15 cellular contexts compared by ENCODE assay signal in genomic region chr2:85501244-85501643, GRCh38. TPM values are rescaled to one million over a fixed set of nuclear protein-coding genes. Genes with fewer than 3 reads are reported as not detected.
A peak's percentile ranks its signal among the peaks of the same experiment; 100 is the strongest.
DNase-seq lines count a peak whose midpoint lies in the region; ATAC-seq and TF ChIP-seq lines count a peak whose summit lies in the region.
"Had no signal": no experiment of that assay in that cellular context is flagged by ENCODE, and none has a peak within 500 bp of the region (broad histone marks: within the 10 kb centered on the region; RNA-seq: fewer than 3 reads in every experiment).

No MANE protein-coding gene starts in this region.

- H4K20me1 ChIP-seq in SK-N-SH (ENCODE audit: insufficient read depth): no peaks in the 10 kb centered on the region

- no peaks in the 10 kb centered on the region for H3K9me3 ChIP-seq in SK-N-SH
- no peaks in the 10 kb centered on the region for H3K9me3 ChIP-seq in heart right ventricle
- no peaks in the 10 kb centered on the region for H3K9me3 ChIP-seq in upper lobe of left lung
- H3K9me3 ChIP-seq: tibial artery had no signal

- no peak overlapping the region for H3K27ac ChIP-seq in SK-N-SH (ENCODE audit: low read depth in 2 of 2, low read length in 1 of 2)
- peak overlapping the region in 9 of 10 donors; percentile 12 to 87 (median 72) for H3K27ac ChIP-seq in heart right ventricle
- peak overlapping the region in 3 of 4 donors; percentile 44 to 74 (median 58) for H3K27ac ChIP-seq in upper lobe of left lung
- H3K27ac ChIP-seq: tibial artery had no signal

- no peak for ATAC-seq in SK-N-SH treated with all-trans-retinoic acid at 6 μM for 48 hours
- ATAC-seq in heart right ventricle: peak in 5 of 8 donors; percentile 13 to 25 (median 23)
- ATAC-seq in upper lobe of left lung (ENCODE audit: low FRiP score in 2 of 2): peak in 1 of 2 donors; percentile 7
- ATAC-seq in HG03342 (IDR thresholded peaks at IDR 0.05; ENCODE audit: unreplicated experiment): no peak
- ATAC-seq: activated T-helper 17 cell treated with anti-CD3 and anti-CD28 coated beads, Interleukin-2, amount 50 U/mL, for 72 hours; naive thymus-derived CD8-positive, alpha-beta T cell; sciatic nerve had no signal

- H3K4me3 ChIP-seq in SK-N-SH (ENCODE audit: low read depth in 2 of 2, low read length in 1 of 2) (no peak overlapping the region), heart right ventricle (peak overlapping the region in 1 of 10 donors; percentile 10), upper lobe of left lung (no peak overlapping the region)
- H3K4me3 ChIP-seq: tibial artery had no signal

- CTCF ChIA-PET in SK-N-SH (lab: Yijun Ruan, JAX): interaction anchor here (0.9 kb wide), 1 partner anchor 21 kb away, joined by 3 read pairs; no protein-coding TSS in a partner anchor

- TF ChIP-seq EP300 in SK-N-SH (IDR thresholded peaks at IDR 0.05; ENCODE audit: borderline replicate concordance in 1 of 2, low read depth in 1 of 2, low read length in 1 of 2) (no peak), upper lobe of left lung (IDR thresholded peaks at IDR 0.05) (no peak)

- H2AFZ ChIP-seq in SK-N-SH (ENCODE audit: low read depth): no peak overlapping the region

- H3K79me2 ChIP-seq in SK-N-SH (ENCODE audit: insufficient read depth): no peaks in the 10 kb centered on the region

- peaks cover 31% of the 10 kb centered on the region for H3F3A ChIP-seq in SK-N-SH (replicated peaks; ENCODE audit: insufficient read depth)

- TF ChIP-seq CTCF in SK-N-SH (IDR thresholded peaks at IDR 0.05): no peak
- TF ChIP-seq CTCF in heart right ventricle (IDR thresholded peaks at IDR 0.05): no peak
- no peak for TF ChIP-seq CTCF in upper lobe of left lung (IDR thresholded peaks at IDR 0.05)

- intact Hi-C loops in heart right ventricle (cut with DNase I): loop anchor here in 5 of 10 donors (2.0 to 5.0 kb wide), 5 partner anchors 36 to 69 kb away; partner anchors contain the start of gene MAT2A (in 4 of the 5)

- DNase-seq in SK-N-SH (no peak), SKM-1 treated with dmso at 0.1 percent for 144 hours (lab: John Stamatoyannopoulos, UW; ENCODE audit: unreplicated experiment) (peak; percentile 99), heart right ventricle (no peak), upper lobe of left lung (peak in 1 of 2 donors; percentile 53), islet precursor cell (no peak), NCI-H2029 (lab: John Stamatoyannopoulos, UW) (no peak)
- DNase-seq: activated CD4-positive, alpha-beta T cell treated with anti-CD3 and anti-CD28 coated beads for 4 hours; naive thymus-derived CD8-positive, alpha-beta T cell; NCI-H2171 treated with DMSO at 0.1 percent for 48 hours; SHP77 had no signal

- no peaks in the 10 kb centered on the region for H3K9me2 ChIP-seq in SK-N-SH

- POLR2A ChIA-PET in SK-N-SH (lab: Yijun Ruan, JAX): interaction anchor here (1.1 kb wide), 1 partner anchor 56 kb away, joined by 3 read pairs; no protein-coding TSS in a partner anchor

- H3K27me3 ChIP-seq in SK-N-SH (ENCODE audit: insufficient read depth) (no peaks in the 10 kb centered on the region), heart right ventricle (no peaks in the 10 kb centered on the region), upper lobe of left lung (no peaks in the 10 kb centered on the region)
- H3K27me3 ChIP-seq: tibial artery had no signal

- H3K4me2 ChIP-seq in SK-N-SH: no peak overlapping the region

- TF ChIP-seq RAD21 in SK-N-SH (IDR thresholded peaks at IDR 0.05; ENCODE audit: low read length): no peak

- H3K9ac ChIP-seq in SK-N-SH: no peak overlapping the region

- no peak for TF ChIP-seq POLR2A in upper lobe of left lung (IDR thresholded peaks at IDR 0.05)

- H3K4me1 ChIP-seq in SK-N-SH (ENCODE audit: control insufficient read depth in 1 of 2, insufficient read depth in 2 of 2, low read depth in 1 of 2, low read length in 1 of 2) (peaks cover 19 to 21% of the 10 kb centered on the region in 2 experiments; a peak in 3 of 4 replicates), heart right ventricle (peaks cover 0 to 85% (median 47%) of the 10 kb centered on the region in 9 donors), upper lobe of left lung (peaks cover 6 to 12% (median 10%) of the 10 kb centered on the region in 4 donors)

- 80% methylated on average over 3 of the region's 3 CpGs for WGBS in SK-N-SH (ENCODE audit: low lambda C conversion rate)
- WGBS in heart right ventricle, 2 donors: 67 to 77% methylated on average over 3 of the region's 3 CpGs
- WGBS in upper lobe of left lung, 2 donors: 62 to 63% methylated on average over 3 of the region's 3 CpGs

- H3K36me3 ChIP-seq in SK-N-SH (replicated peaks in 1 of 2; ENCODE audit: control insufficient read depth in 1 of 2, insufficient read depth in 2 of 2, low read length in 1 of 2) (no peaks in the 10 kb centered on the region), heart right ventricle (no peaks in the 10 kb centered on the region), upper lobe of left lung (no peaks in the 10 kb centered on the region)
- H3K36me3 ChIP-seq: tibial artery had no signal

TF ChIP-seq in SK-N-SH, 30 proteins besides CTCF, POLR2A, EP300 and RAD21:
- TF ChIP-seq ELF1 (IDR thresholded peaks at IDR 0.05) (0 out of 2 replicates have a peak, but pooled peaks have one; percentile 22), SMC3 (IDR thresholded peaks at IDR 0.05; ENCODE audit: low read depth, low read length) (no peak), TAF1 (IDR thresholded peaks at IDR 0.05; ENCODE audit: borderline replicate concordance, low read depth, low read length) (no peak)

TF ChIP-seq in SK-N-SH treated with all-trans-retinoic acid at 6 μM for 48 hours, 23 proteins besides CTCF, POLR2A, EP300 and RAD21:
- TF ChIP-seq PATZ1 (CRISPR knock-in tag; IDR thresholded peaks at IDR 0.05; ENCODE audit: borderline replicate concordance) (no peak), TOX (CRISPR knock-in tag; IDR thresholded peaks at IDR 0.05; ENCODE audit: borderline replicate concordance) (no peak), PPARA (CRISPR knock-in tag; IDR thresholded peaks at IDR 0.05; ENCODE audit: borderline replicate concordance) (no peak), RARB (CRISPR knock-in tag; IDR thresholded peaks at IDR 0.05) (no peak), ISL1 (CRISPR knock-in tag; IDR thresholded peaks at IDR 0.05) (no peak), ARNTL (CRISPR knock-in tag; IDR thresholded peaks at IDR 0.05; ENCODE audit: borderline replicate concordance, low read depth) (no peak), ZNF8 (CRISPR knock-in tag; IDR thresholded peaks at IDR 0.05) (no peak), ZFP30 (CRISPR knock-in tag; IDR thresholded peaks at IDR 0.05) (no peak), ZNF565 (CRISPR knock-in tag; conservative IDR thresholded peaks at IDR 0.05; ENCODE audit: low read depth) (no peak), ESRRG (CRISPR knock-in tag; IDR thresholded peaks at IDR 0.05) (no peak), BACH2 (CRISPR knock-in tag; IDR thresholded peaks at IDR 0.05; ENCODE audit: borderline replicate concordance) (no peak), ZFP3 (CRISPR knock-in tag; IDR thresholded peaks at IDR 0.05) (no peak)
- TF ChIP-seq, protein P1, sequence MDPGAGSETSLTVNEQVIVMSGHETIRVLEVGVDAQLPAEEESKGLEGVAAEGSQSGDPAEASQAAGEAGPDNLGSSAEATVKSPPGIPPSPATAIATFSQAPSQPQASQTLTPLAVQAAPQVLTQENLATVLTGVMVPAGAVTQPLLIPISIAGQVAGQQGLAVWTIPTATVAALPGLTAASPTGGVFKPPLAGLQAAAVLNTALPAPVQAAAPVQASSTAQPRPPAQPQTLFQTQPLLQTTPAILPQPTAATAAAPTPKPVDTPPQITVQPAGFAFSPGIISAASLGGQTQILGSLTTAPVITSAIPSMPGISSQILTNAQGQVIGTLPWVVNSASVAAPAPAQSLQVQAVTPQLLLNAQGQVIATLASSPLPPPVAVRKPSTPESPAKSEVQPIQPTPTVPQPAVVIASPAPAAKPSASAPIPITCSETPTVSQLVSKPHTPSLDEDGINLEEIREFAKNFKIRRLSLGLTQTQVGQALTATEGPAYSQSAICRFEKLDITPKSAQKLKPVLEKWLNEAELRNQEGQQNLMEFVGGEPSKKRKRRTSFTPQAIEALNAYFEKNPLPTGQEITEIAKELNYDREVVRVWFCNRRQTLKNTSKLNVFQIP (CRISPR knock-in tag; IDR thresholded peaks at IDR 0.05; ENCODE audit: borderline replicate concordance, low read depth): no peak

RNA-seq across cellular contexts. Expression of gene MAT2A, which starts 37.7 kb away (rescaled TPM):
- 187 and 326 TPM in 2 replicates for polyA plus RNA-seq in SK-N-SH (2012; rRNA removed)
- 139 and 151 TPM in 2 replicates for polyA plus RNA-seq in SK-N-SH (2012; cell fraction: cytosol; rRNA removed)
- polyA plus RNA-seq in SK-N-SH (2012; cell fraction: nucleus; rRNA removed): 429 and 1,108 TPM in 2 replicates
- 100 to 1,000 TPM in 8 of 10 donors, 10 to 100 TPM in 2; 94.5 to 460 (median 129) TPM for total RNA-seq in heart right ventricle
- 10 to 100 TPM; 81.7 to 93.4 TPM for polyA plus RNA-seq in heart right ventricle
- total RNA-seq in upper lobe of left lung: 100 to 1,000 TPM; 108 to 219 (median 168) TPM

Comparison
In these comparisons a context has a peak if more than half of its experiments do, and no peak if none do; other contexts are left out.
1. H3K27ac ChIP-seq: peak in heart right ventricle (9 of 10) and upper lobe of left lung (3 of 4); none in SK-N-SH (0 of 2).
2. ATAC-seq: peak in heart right ventricle (5 of 8); none in SK-N-SH treated with all-trans-retinoic acid at 6 μM for 48 hours (single experiment) and HG03342 (single experiment).